Comparison of ENCODE assay signal across 18 cellular contexts in genomic region chr21:24829397-24829796, GRCh38.
"Had no signal": no experiment of that assay in that cellular context is flagged by ENCODE, and none has a peak within 500 bp of the region (broad histone marks: within the 10 kb centered on the region; RNA-seq: fewer than 3 reads in every experiment).

No MANE protein-coding gene starts in this region.

- H3K4me3 ChIP-seq: esophagus muscularis mucosa, gastroesophageal sphincter, pancreas, smooth muscle cell, testis had no signal

- DNase-seq: activated CD4-positive, CD25-positive, alpha-beta regulatory T cell treated with anti-CD3 and anti-CD28 coated beads, Interleukin-2, amount 50 U/mL, for 72 hours; activated CD8-positive, alpha-beta memory T cell treated with anti-CD3 and anti-CD28 coated beads for 24 hours; activated CD8-positive, alpha-beta memory T cell treated with anti-CD3 and anti-CD28 coated beads, Interleukin-2, amount 50 U/mL, for 48 hours; activated effector memory CD4-positive, alpha-beta T cell treated with anti-CD3 and anti-CD28 coated beads, Interleukin-2, amount 50 U/mL, for 16 hours; activated naive CD4-positive, alpha-beta T cell treated with anti-CD3 and anti-CD28 coated beads, Interleukin-2, amount 50 U/mL, for 16 hours; activated T-cell treated with anti-CD3 and anti-CD28 coated beads, Interleukin-2, amount 50 U/mL, for 72 hours; effector CD8-positive, alpha-beta T cell; pancreas; stimulated activated CD4-positive, alpha-beta T cell treated with anti-CD3 and anti-CD28 coated beads, Interleukin-4, amount 100 ng/mL, for 1 hour; stimulated activated naive CD8-positive, alpha-beta T cell treated with anti-CD3 and anti-CD28 coated beads, Interleukin-15, amount 100 ng/mL, for 72 hours; T-cell; testis had no signal

- H3K4me2 ChIP-seq: smooth muscle cell had no signal

- H3K4me1 ChIP-seq: esophagus muscularis mucosa, gastroesophageal sphincter, pancreas, testis had no signal

- H3K36me3 ChIP-seq: esophagus muscularis mucosa, gastroesophageal sphincter, neutrophil, pancreas had no signal

- H3K27me3 ChIP-seq: esophagus muscularis mucosa, gastroesophageal sphincter, neutrophil, pancreas, testis had no signal

- ATAC-seq: activated T-cell treated with anti-CD3 and anti-CD28 coated beads, Interleukin-2, amount 50 U/mL, for 72 hours; gastroesophageal sphincter; natural killer cell treated with Interleukin-12 subunit alpha and Interleukin-12 subunit beta and Interleukin-15 and Interleukin-18, amount 100 ng/mL, for 72 hours; pancreas; sciatic nerve; stimulated activated naive CD8-positive, alpha-beta T cell treated with anti-CD3 and anti-CD28 coated beads, Interleukin-15, amount 100 ng/mL, for 72 hours; T-cell had no signal

- H3K9me3 ChIP-seq: esophagus muscularis mucosa, gastroesophageal sphincter, neutrophil, pancreas, testis had no signal

- H3K27ac ChIP-seq: esophagus muscularis mucosa, gastroesophageal sphincter, neutrophil, pancreas, testis had no signal
